Comparison of ENCODE assay signal across 18 cellular contexts in the genomic region with DNA sequence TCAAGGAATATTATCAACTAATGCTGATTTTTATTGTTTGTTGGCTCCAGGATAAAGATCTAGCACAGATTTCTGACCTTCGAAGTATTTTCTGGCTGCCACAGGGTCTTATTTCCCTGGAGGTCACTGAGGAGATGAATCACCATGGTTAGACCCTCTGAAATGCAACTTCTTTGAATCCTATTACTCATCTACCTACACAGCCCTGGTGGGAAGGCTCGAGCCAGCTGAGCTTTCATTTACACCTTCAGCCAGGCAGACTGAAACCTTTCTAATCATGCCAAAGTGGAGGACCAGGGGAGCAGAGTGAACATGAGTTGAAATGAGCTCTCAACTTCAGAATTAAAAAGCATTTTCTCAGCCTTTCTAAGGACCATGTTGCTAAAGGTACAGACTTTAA.
DNase-seq lines count a peak whose midpoint lies in the region; ATAC-seq, FAIRE-seq and TF ChIP-seq lines count a peak whose summit lies in the region.
"Had no signal": no experiment of that assay in that cellular context is flagged by ENCODE, and none has a peak within 500 bp of the region (broad histone marks: within the 10 kb centered on the region; RNA-seq: fewer than 3 reads in every experiment).

No MANE protein-coding gene starts in this region.

- peaks cover 39% of the 10 kb centered on the region for H3K27me3 Mint-ChIP-seq in activated naive CD8-positive, alpha-beta T cell treated with anti-CD3 and anti-CD28 coated beads, Interleukin-2, amount 50 U/mL, for 24 hours
- H3K27me3 Mint-ChIP-seq in activated naive CD8-positive, alpha-beta T cell treated with anti-CD3 and anti-CD28 coated beads for 36 hours = peaks cover 27% of the 10 kb centered on the region
- H3K27me3 Mint-ChIP-seq in astrocyte (ENCODE audit: low read depth, unreplicated experiment) (no peaks in the 10 kb centered on the region), Caco-2 (ENCODE audit: insufficient read depth, unreplicated experiment) (peaks cover 4% of the 10 kb centered on the region)

- H3K36me3 ChIP-seq in astrocyte (ENCODE audit: insufficient read depth, low read length) (no peaks in the 10 kb centered on the region), Caco-2 (ENCODE audit: control insufficient read depth, insufficient read depth, low read length) (no peaks in the 10 kb centered on the region)
- H3K36me3 ChIP-seq: BLaER1 had no signal

- no peaks in the 10 kb centered on the region for H3K36me3 Mint-ChIP-seq in activated naive CD8-positive, alpha-beta T cell treated with anti-CD3 and anti-CD28 coated beads, Interleukin-2, amount 50 U/mL, for 24 hours (ENCODE audit: low read depth)
- no peaks in the 10 kb centered on the region for H3K36me3 Mint-ChIP-seq in activated naive CD8-positive, alpha-beta T cell treated with anti-CD3 and anti-CD28 coated beads for 36 hours
- H3K36me3 Mint-ChIP-seq in astrocyte (ENCODE audit: low read depth, unreplicated experiment) (peaks cover 1% of the 10 kb centered on the region), Caco-2 (ENCODE audit: insufficient read depth, unreplicated experiment) (no peaks in the 10 kb centered on the region)

- POLR2A ChIA-PET in Caco-2 (lab: Charles Lee) = no interaction called here

- CTCF ChIA-PET in Caco-2 (lab: Charles Lee) = no interaction called here

- peaks cover 16% of the 10 kb centered on the region for H3K4me1 ChIP-seq in astrocyte (ENCODE audit: insufficient read depth, low read length)
- H3K4me1 ChIP-seq in Caco-2 = no peaks in the 10 kb centered on the region

- no peak for DNase-seq in activated naive CD8-positive, alpha-beta T cell treated with anti-CD3 and anti-CD28 coated beads, Interleukin-2, amount 50 U/mL, for 24 hours
- no peak for DNase-seq in activated naive CD8-positive, alpha-beta T cell treated with anti-CD3 and anti-CD28 coated beads for 36 hours
- DNase-seq in astrocyte (ENCODE audit: low read depth) = peak; percentile 38
- no peak for DNase-seq in stimulated activated naive CD8-positive, alpha-beta T cell treated with anti-CD3 and anti-CD28 coated beads, Interleukin-15, Interleukin-2, amounts not matched to agents 100 U/mL and 50 U/mL, for 24 hours
- DNase-seq in foreskin fibroblast = no peak
- no peak for DNase-seq in Caco-2
- DNase-seq: 8988T; AML-193; Calu3; CD8-positive, alpha-beta memory T cell; DMS 273 treated with DMSO at 0.1 percent for 48 hours; HCEC 1CT; HFFc6 had no signal

- no peaks in the 10 kb centered on the region for H3K9me3 ChIP-seq in astrocyte (ENCODE audit: insufficient read depth, low read depth, low read length)
- H3K9me3 ChIP-seq in Caco-2 = no peaks in the 10 kb centered on the region

- no peak for TF ChIP-seq CTCF in astrocyte (IDR thresholded peaks at IDR 0.05; ENCODE audit: insufficient read depth, low read depth, low read length)
- no peak for TF ChIP-seq CTCF in foreskin fibroblast (IDR thresholded peaks at IDR 0.05; ENCODE audit: low read depth, low read length)
- TF ChIP-seq CTCF in Caco-2 (IDR thresholded peaks at IDR 0.05; ENCODE audit: insufficient read depth in 1 of 2, low read depth in 1 of 2, low read length in 1 of 2, severe bottlenecking in 1 of 2, unreplicated experiment in 1 of 2) = no peak

- H3K4me1 Mint-ChIP-seq in activated naive CD8-positive, alpha-beta T cell treated with anti-CD3 and anti-CD28 coated beads, Interleukin-2, amount 50 U/mL, for 24 hours = peaks cover 10% of the 10 kb centered on the region
- H3K4me1 Mint-ChIP-seq in activated naive CD8-positive, alpha-beta T cell treated with anti-CD3 and anti-CD28 coated beads for 36 hours = peaks cover 3% of the 10 kb centered on the region
- H3K4me1 Mint-ChIP-seq in astrocyte (ENCODE audit: low read depth, unreplicated experiment) (peaks cover 10% of the 10 kb centered on the region), Caco-2 (ENCODE audit: low read depth, unreplicated experiment) (no peaks in the 10 kb centered on the region)
- H3K4me1 Mint-ChIP-seq: CD8-positive, alpha-beta memory T cell had no signal

- ATAC-seq in activated naive CD8-positive, alpha-beta T cell treated with anti-CD3 and anti-CD28 coated beads, Interleukin-2, amount 50 U/mL, for 24 hours = peak; percentile 86
- ATAC-seq in HG03442 (IDR thresholded peaks at IDR 0.05; ENCODE audit: unreplicated experiment) = peak; percentile 61
- peak; percentile 63 for ATAC-seq in stimulated activated naive CD8-positive, alpha-beta T cell treated with anti-CD3 and anti-CD28 coated beads, Interleukin-15, Interleukin-2, amounts not matched to agents 100 U/mL and 50 U/mL, for 24 hours
- ATAC-seq in GM18868 (IDR thresholded peaks at IDR 0.05; ENCODE audit: unreplicated experiment) = no peak
- ATAC-seq: GM12878 had no signal

- H3K4me2 ChIP-seq in astrocyte (ENCODE audit: low read length) = peak overlapping the region; percentile 9
- H3K4me2 ChIP-seq: BLaER1 had no signal

- H3K4me3 Mint-ChIP-seq in activated naive CD8-positive, alpha-beta T cell treated with anti-CD3 and anti-CD28 coated beads, Interleukin-2, amount 50 U/mL, for 24 hours = no peak overlapping the region
- H3K4me3 Mint-ChIP-seq in activated naive CD8-positive, alpha-beta T cell treated with anti-CD3 and anti-CD28 coated beads for 36 hours = no peak overlapping the region
- H3K4me3 Mint-ChIP-seq in astrocyte (ENCODE audit: unreplicated experiment) (no peak overlapping the region), Caco-2 (ENCODE audit: unreplicated experiment) (no peak overlapping the region)
- H3K4me3 Mint-ChIP-seq: CD8-positive, alpha-beta memory T cell; HFFc6; IgD-negative memory B cell had no signal

- FAIRE-seq in astrocyte (lab: Jason Lieb, UNC) = no peak
- FAIRE-seq: GM12878 had no signal

- H2AFZ ChIP-seq in astrocyte (ENCODE audit: low read depth, low read length) = peak overlapping the region; percentile 3

- no peak overlapping the region for H3K9ac ChIP-seq in astrocyte (ENCODE audit: low read length)
- H3K9ac ChIP-seq: BLaER1 had no signal

- H3K27ac ChIP-seq in astrocyte (ENCODE audit: low read depth, low read length) = no peak overlapping the region
- H3K27ac ChIP-seq: BLaER1 had no signal

- H4K20me1 ChIP-seq in astrocyte (ENCODE audit: insufficient read depth, low read length) = no peaks in the 10 kb centered on the region
- H4K20me1 ChIP-seq: BLaER1 had no signal

- no peak overlapping the region for H3K27ac Mint-ChIP-seq in activated naive CD8-positive, alpha-beta T cell treated with anti-CD3 and anti-CD28 coated beads, Interleukin-2, amount 50 U/mL, for 24 hours
- no peak overlapping the region for H3K27ac Mint-ChIP-seq in activated naive CD8-positive, alpha-beta T cell treated with anti-CD3 and anti-CD28 coated beads for 36 hours
- H3K27ac Mint-ChIP-seq in astrocyte (ENCODE audit: unreplicated experiment) (no peak overlapping the region), Caco-2 (ENCODE audit: unreplicated experiment) (no peak overlapping the region)
- H3K27ac Mint-ChIP-seq: CD8-positive, alpha-beta memory T cell; HFFc6; IgD-negative memory B cell had no signal

- no peaks in the 10 kb centered on the region for H3K27me3 ChIP-seq in astrocyte (ENCODE audit: insufficient read depth, low read length)
- no peaks in the 10 kb centered on the region for H3K27me3 ChIP-seq in Caco-2 (replicated peaks; ENCODE audit: control insufficient read depth, insufficient read depth, low read length)
- H3K27me3 ChIP-seq: BLaER1 had no signal

- H3K9me3 Mint-ChIP-seq in activated naive CD8-positive, alpha-beta T cell treated with anti-CD3 and anti-CD28 coated beads, Interleukin-2, amount 50 U/mL, for 24 hours = no peaks in the 10 kb centered on the region
- no peaks in the 10 kb centered on the region for H3K9me3 Mint-ChIP-seq in activated naive CD8-positive, alpha-beta T cell treated with anti-CD3 and anti-CD28 coated beads for 36 hours
- H3K9me3 Mint-ChIP-seq in astrocyte (ENCODE audit: unreplicated experiment) (peaks cover 4% of the 10 kb centered on the region), Caco-2 (ENCODE audit: unreplicated experiment) (peaks cover 12% of the 10 kb centered on the region)
- H3K9me3 Mint-ChIP-seq: HFFc6 had no signal

- no TSS peak for BruUV-seq in Caco-2 (replicated peaks; lab: Mats Ljungman, UMichigan)

- H3K4me3 ChIP-seq in astrocyte (ENCODE audit: insufficient read depth, low read depth, low read length) = no peak overlapping the region
- H3K4me3 ChIP-seq in foreskin fibroblast (ENCODE audit: low read depth in 1 of 2, low read length in 2 of 2) = no peak overlapping the region
- H3K4me3 ChIP-seq in Caco-2 (ENCODE audit: low read depth, low read length) = no peak overlapping the region
- H3K4me3 ChIP-seq: BLaER1, GM12878 had no signal

- intact Hi-C loops in Caco-2 (cut with micrococcal nuclease; ENCODE audit: unreplicated experiment) = no loop called here

- no peaks in the 10 kb centered on the region for H3K79me2 ChIP-seq in astrocyte (ENCODE audit: insufficient read depth, low read length)
